Comparison of ENCODE assay signal across 2 cellular contexts in the genomic region with DNA sequence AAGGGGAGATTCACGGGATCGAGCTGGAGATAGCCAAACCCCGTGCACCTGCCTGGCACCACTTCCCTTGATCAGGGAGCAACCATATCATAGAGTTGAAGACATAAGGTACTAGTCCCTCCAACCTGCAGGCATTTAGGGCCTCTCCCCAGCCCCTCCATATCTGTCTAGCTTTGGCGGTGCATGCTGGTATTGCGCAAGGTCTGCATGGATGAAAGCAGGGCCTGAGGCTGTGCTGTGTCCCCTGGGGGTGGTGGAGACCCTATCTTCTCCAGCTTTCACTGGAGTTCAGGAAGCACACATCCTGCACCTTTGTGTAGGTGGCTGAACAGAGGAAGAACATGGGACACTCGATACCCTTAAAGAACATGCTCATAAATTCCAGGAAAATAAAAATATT.
A peak's percentile ranks its signal among the peaks of the same experiment; 100 is the strongest.
TF ChIP-seq lines count a peak whose summit lies in the region.

No MANE protein-coding gene starts in this region.

TF ChIP-seq in IMR-90, 13 proteins besides CTCF, POLR2A, EP300 and RAD21:
- TF ChIP-seq CEBPB (IDR thresholded peaks at IDR 0.05; ENCODE audit: low read depth, low read length) (peak; percentile 87), SMC3 (IDR thresholded peaks at IDR 0.05; ENCODE audit: low read depth, low read length) (no peak)

TF ChIP-seq in K562, 482 proteins besides CTCF, POLR2A, EP300 and RAD21:
- TF ChIP-seq RBBP5 (IDR thresholded peaks at IDR 0.05; ENCODE audit: borderline replicate concordance, insufficient read depth, low read length, poor library complexity, severe bottlenecking) (no peak), CEBPB (tag; IDR thresholded peaks at IDR 0.05) (peak; percentile 95), IRF9 (tag; IDR thresholded peaks at IDR 0.05) (peak; percentile 66), CEBPG (CRISPR knock-in tag; IDR thresholded peaks at IDR 0.05) (peak; percentile 85), CEBPG (tag; conservative IDR thresholded peaks at IDR 0.05 in 1 of 2, IDR thresholded peaks at IDR 0.05 in 1 of 2) (peak in 1 of 2 experiments; percentile 82; a peak in 2 of 4 replicates)
